In the genomic region with DNA sequence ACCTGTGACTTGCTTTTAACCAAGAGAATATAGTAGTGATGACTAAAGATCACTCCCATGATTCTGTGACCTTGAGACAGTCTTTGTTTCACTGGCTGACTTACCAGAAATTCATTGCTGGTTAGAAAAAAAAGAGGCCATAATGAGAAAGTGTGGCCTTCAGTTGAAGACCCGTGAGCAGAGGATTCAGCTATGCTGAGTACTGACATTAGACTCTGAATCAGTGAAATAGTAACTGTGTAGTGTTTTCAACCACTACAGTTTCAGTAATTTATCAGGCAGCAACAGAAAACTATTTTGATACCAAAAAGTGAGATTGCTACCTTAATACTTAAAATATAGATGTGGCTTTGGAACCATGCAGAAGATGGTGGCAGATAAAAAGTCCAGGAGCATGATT, we compare ENCODE assay signal across 1 cellular context.
TF ChIP-seq lines count a peak whose summit lies in the region.

No MANE protein-coding gene starts in this region.

TF ChIP-seq in GM12878, 131 proteins besides CTCF, POLR2A, EP300 and RAD21 (continued from another document):
- TF ChIP-seq, protein P1, sequence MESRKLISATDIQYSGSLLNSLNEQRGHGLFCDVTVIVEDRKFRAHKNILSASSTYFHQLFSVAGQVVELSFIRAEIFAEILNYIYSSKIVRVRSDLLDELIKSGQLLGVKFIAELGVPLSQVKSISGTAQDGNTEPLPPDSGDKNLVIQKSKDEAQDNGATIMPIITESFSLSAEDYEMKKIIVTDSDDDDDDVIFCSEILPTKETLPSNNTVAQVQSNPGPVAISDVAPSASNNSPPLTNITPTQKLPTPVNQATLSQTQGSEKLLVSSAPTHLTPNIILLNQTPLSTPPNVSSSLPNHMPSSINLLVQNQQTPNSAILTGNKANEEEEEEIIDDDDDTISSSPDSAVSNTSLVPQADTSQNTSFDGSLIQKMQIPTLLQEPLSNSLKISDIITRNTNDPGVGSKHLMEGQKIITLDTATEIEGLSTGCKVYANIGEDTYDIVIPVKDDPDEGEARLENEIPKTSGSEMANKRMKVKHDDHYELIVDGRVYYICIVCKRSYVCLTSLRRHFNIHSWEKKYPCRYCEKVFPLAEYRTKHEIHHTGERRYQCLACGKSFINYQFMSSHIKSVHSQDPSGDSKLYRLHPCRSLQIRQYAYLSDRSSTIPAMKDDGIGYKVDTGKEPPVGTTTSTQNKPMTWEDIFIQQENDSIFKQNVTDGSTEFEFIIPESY (IDR thresholded peaks at IDR 0.05): no peak
- TF ChIP-seq STAT3 (IDR thresholded peaks at IDR 0.05; ENCODE audit: low read depth, low read length) (no peak), SMARCA5 (IDR thresholded peaks at IDR 0.05) (no peak), NBN (IDR thresholded peaks at IDR 0.05) (no peak), NR2F1 (conservative IDR thresholded peaks at IDR 0.05) (no peak), MTA2 (IDR thresholded peaks at IDR 0.05; ENCODE audit: low read depth) (no peak), NFXL1 (IDR thresholded peaks at IDR 0.05; ENCODE audit: borderline replicate concordance) (no peak)
- TF ChIP-seq, protein P2, sequence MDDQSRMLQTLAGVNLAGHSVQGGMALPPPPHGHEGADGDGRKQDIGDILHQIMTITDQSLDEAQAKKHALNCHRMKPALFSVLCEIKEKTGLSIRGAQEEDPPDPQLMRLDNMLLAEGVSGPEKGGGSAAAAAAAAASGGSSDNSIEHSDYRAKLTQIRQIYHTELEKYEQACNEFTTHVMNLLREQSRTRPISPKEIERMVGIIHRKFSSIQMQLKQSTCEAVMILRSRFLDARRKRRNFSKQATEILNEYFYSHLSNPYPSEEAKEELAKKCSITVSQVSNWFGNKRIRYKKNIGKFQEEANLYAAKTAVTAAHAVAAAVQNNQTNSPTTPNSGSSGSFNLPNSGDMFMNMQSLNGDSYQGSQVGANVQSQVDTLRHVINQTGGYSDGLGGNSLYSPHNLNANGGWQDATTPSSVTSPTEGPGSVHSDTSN (IDR thresholded peaks at IDR 0.05; ENCODE audit: insufficient replicate concordance, low read depth, low read length): no peak
- TF ChIP-seq, protein P3, sequence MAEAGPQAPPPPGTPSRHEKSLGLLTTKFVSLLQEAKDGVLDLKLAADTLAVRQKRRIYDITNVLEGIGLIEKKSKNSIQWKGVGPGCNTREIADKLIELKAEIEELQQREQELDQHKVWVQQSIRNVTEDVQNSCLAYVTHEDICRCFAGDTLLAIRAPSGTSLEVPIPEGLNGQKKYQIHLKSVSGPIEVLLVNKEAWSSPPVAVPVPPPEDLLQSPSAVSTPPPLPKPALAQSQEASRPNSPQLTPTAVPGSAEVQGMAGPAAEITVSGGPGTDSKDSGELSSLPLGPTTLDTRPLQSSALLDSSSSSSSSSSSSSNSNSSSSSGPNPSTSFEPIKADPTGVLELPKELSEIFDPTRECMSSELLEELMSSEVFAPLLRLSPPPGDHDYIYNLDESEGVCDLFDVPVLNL (IDR thresholded peaks at IDR 0.05; ENCODE audit: low read depth, low read length): no peak
- TF ChIP-seq, protein P4, sequence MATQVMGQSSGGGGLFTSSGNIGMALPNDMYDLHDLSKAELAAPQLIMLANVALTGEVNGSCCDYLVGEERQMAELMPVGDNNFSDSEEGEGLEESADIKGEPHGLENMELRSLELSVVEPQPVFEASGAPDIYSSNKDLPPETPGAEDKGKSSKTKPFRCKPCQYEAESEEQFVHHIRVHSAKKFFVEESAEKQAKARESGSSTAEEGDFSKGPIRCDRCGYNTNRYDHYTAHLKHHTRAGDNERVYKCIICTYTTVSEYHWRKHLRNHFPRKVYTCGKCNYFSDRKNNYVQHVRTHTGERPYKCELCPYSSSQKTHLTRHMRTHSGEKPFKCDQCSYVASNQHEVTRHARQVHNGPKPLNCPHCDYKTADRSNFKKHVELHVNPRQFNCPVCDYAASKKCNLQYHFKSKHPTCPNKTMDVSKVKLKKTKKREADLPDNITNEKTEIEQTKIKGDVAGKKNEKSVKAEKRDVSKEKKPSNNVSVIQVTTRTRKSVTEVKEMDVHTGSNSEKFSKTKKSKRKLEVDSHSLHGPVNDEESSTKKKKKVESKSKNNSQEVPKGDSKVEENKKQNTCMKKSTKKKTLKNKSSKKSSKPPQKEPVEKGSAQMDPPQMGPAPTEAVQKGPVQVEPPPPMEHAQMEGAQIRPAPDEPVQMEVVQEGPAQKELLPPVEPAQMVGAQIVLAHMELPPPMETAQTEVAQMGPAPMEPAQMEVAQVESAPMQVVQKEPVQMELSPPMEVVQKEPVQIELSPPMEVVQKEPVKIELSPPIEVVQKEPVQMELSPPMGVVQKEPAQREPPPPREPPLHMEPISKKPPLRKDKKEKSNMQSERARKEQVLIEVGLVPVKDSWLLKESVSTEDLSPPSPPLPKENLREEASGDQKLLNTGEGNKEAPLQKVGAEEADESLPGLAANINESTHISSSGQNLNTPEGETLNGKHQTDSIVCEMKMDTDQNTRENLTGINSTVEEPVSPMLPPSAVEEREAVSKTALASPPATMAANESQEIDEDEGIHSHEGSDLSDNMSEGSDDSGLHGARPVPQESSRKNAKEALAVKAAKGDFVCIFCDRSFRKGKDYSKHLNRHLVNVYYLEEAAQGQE (IDR thresholded peaks at IDR 0.05; ENCODE audit: low read depth, low read length): no peak
